ENCODE assay signal across 8 cellular contexts in genomic region chr12:109715310-109716091, GRCh38. TPM values are rescaled to one million over a fixed set of nuclear protein-coding genes. Genes with fewer than 3 reads are reported as not detected.
DNase-seq lines count a peak whose midpoint lies in the region; ATAC-seq and TF ChIP-seq lines count a peak whose summit lies in the region.

No MANE protein-coding gene starts in this region.

- TF ChIP-seq POLR2A in transverse colon (IDR thresholded peaks at IDR 0.05): no peak

- H3K27ac Mint-ChIP-seq in activated naive CD4-positive, alpha-beta T cell treated with anti-CD3 and anti-CD28 coated beads, Interleukin-2, amount 50 U/mL, for 24 hours: no peak overlapping the region
- H3K27ac Mint-ChIP-seq in activated B cell treated with CpG ODN at 0.5 μM for 24 hours: no peak overlapping the region

- H3K4me3 ChIP-seq in transverse colon: peak overlapping the region in 2 of 4 donors; percentile 56 to 62

- peak overlapping the region; percentile 77 to 86 (median 82) for H3K27ac ChIP-seq in transverse colon

- peak overlapping the region; percentile 59 for H3K4me3 Mint-ChIP-seq in activated naive CD4-positive, alpha-beta T cell treated with anti-CD3 and anti-CD28 coated beads, Interleukin-2, amount 50 U/mL, for 24 hours
- peak overlapping the region; percentile 67 for H3K4me3 Mint-ChIP-seq in activated B cell treated with CpG ODN at 0.5 μM for 24 hours

- no peak for DNase-seq in activated naive CD4-positive, alpha-beta T cell (lab: John Stamatoyannopoulos, UW)
- peak; percentile 29 for DNase-seq in activated B cell treated with CpG ODN at 0.5 μM for 24 hours
- peak; percentile 36 for DNase-seq in left kidney (ENCODE audit: low read depth, low spot score)
- peak; percentile 51 for DNase-seq in transverse colon
- no peak for DNase-seq in HUDEP-2 (lab: John Stamatoyannopoulos, UW; ENCODE audit: unreplicated experiment in 76 of 76)
- no peak for DNase-seq in GM20000 (ENCODE audit: low spot score)

- no peaks in the 10 kb centered on the region for H3K9me3 ChIP-seq in transverse colon

- H3K9me3 Mint-ChIP-seq in activated naive CD4-positive, alpha-beta T cell treated with anti-CD3 and anti-CD28 coated beads, Interleukin-2, amount 50 U/mL, for 24 hours: no peaks in the 10 kb centered on the region
- H3K9me3 Mint-ChIP-seq in activated B cell treated with CpG ODN at 0.5 μM for 24 hours: no peaks in the 10 kb centered on the region

- peaks cover 8 to 31% (median 22%) of the 10 kb centered on the region in 4 donors for H3K4me1 ChIP-seq in transverse colon

- WGBS in transverse colon (ENCODE audit: low coverage in 1 of 2), 2 donors: 31% methylated on average over 18 of the region's 19 CpGs; no CpG with 5 or more reads in 1 of the 2 donors

- POLR2A ChIA-PET in activated B cell treated with CpG ODN at 0.5 μM for 24 hours (lab: Charles Lee): no interaction called here

- no peaks in the 10 kb centered on the region for H3K36me3 Mint-ChIP-seq in activated naive CD4-positive, alpha-beta T cell treated with anti-CD3 and anti-CD28 coated beads, Interleukin-2, amount 50 U/mL, for 24 hours
- H3K36me3 Mint-ChIP-seq in activated B cell treated with CpG ODN at 0.5 μM for 24 hours (ENCODE audit: low read depth): no peaks in the 10 kb centered on the region

- peaks cover 12% of the 10 kb centered on the region for H3K27me3 Mint-ChIP-seq in activated naive CD4-positive, alpha-beta T cell treated with anti-CD3 and anti-CD28 coated beads, Interleukin-2, amount 50 U/mL, for 24 hours
- H3K27me3 Mint-ChIP-seq in activated B cell treated with CpG ODN at 0.5 μM for 24 hours: peaks cover 24% of the 10 kb centered on the region

- ATAC-seq in activated B cell treated with CpG ODN at 0.5 μM for 24 hours (ENCODE audit: low read depth) (no peak), HG02642 (IDR thresholded peaks at IDR 0.05; ENCODE audit: poor library complexity, unreplicated experiment) (no peak)

- CTCF ChIA-PET in activated B cell treated with CpG ODN at 0.5 μM for 24 hours (lab: Charles Lee): no interaction called here

- TF ChIP-seq CTCF in activated B cell treated with CpG ODN at 0.5 μM for 24 hours (IDR thresholded peaks at IDR 0.05) (no peak), transverse colon (IDR thresholded peaks at IDR 0.05) (no peak), GM20000 (IDR thresholded peaks at IDR 0.05; ENCODE audit: extremely low read depth, missing control alignments) (no peak)

- intact Hi-C loops in activated B cell treated with CpG ODN at 0.5 μM for 24 hours (cut with micrococcal nuclease) (loop anchor here (10.0 kb wide), 1 partner anchor 561 kb away; no protein-coding TSS in a partner anchor), transverse colon (cut with DNase I; ENCODE audit: low total_unique reads) (loop anchor here (5.0 to 10.0 kb wide), 2 partner anchors 59 to 968 kb away; no protein-coding TSS in a partner anchor)

- in situ Hi-C loops in transverse colon (cut with MboI; ENCODE audit: low pct_ligation_motif_present in 1 of 4, low pct_unique_long_range_greater_than_20kb in 1 of 4, low sequenced_read_pairs in 3 of 4): no loop called here

- H3K27me3 ChIP-seq in transverse colon: peaks cover 10% of the 10 kb centered on the region

- no peaks in the 10 kb centered on the region for H3K36me3 ChIP-seq in transverse colon

- peaks cover 4% of the 10 kb centered on the region for H3K4me1 Mint-ChIP-seq in activated naive CD4-positive, alpha-beta T cell treated with anti-CD3 and anti-CD28 coated beads, Interleukin-2, amount 50 U/mL, for 24 hours
- H3K4me1 Mint-ChIP-seq in activated B cell treated with CpG ODN at 0.5 μM for 24 hours: peaks cover 14% of the 10 kb centered on the region

- no peak for TF ChIP-seq EP300 in transverse colon (IDR thresholded peaks at IDR 0.05; ENCODE audit: low read depth)

RNA-seq across cellular contexts. Expression of gene FAM222A, which starts 1.9 kb away (rescaled TPM):
- 0.73 and 1.6 TPM in 2 replicates for total RNA-seq in activated B cell treated with CpG ODN at 0.5 μM for 24 hours
- 1 to 10 TPM; 1.4 to 3.0 (median 1.8) TPM for total RNA-seq in transverse colon

Comparison
In these comparisons a context has a peak if more than half of its experiments do, and no peak if none do; other contexts are left out.
1. DNase-seq: peak in activated B cell treated with CpG ODN at 0.5 μM for 24 hours (single experiment), left kidney (single experiment) and transverse colon (single experiment); none in activated naive CD4-positive, alpha-beta T cell (0 of 4), HUDEP-2 (0 of 76) and GM20000 (single experiment).